ENCODE assay signal across 24 cellular contexts in the genomic region with DNA sequence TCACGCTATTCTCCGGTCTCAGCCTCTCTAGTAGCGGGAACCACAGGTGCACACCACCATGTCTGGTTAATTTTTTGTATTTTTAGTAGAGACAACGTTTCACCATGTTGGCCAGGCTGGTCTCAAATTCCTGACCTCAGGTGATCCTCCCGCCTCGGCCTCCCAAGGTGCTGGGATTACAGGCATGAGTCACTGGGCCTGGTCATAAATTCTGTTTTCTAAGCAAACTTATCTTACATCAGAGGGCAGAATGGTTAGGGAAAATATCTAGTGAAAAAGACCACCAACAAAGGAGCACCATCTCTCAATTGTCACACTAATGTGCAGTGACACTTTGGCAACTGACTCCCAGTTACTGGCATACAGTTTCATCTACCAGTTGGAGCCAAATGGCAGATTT. TPM values are rescaled to one million over a fixed set of nuclear protein-coding genes. Genes with fewer than 3 reads are reported as not detected.
DNase-seq lines count a peak whose midpoint lies in the region; ATAC-seq and TF ChIP-seq lines count a peak whose summit lies in the region.
"Had no signal": no experiment of that assay in that cellular context is flagged by ENCODE, and none has a peak within 500 bp of the region (broad histone marks: within the 10 kb centered on the region; RNA-seq: fewer than 3 reads in every experiment).

No MANE protein-coding gene starts in this region.

- POLR2A ChIA-PET in SK-N-SH (lab: Yijun Ruan, JAX) = no interaction called here

- H3F3A ChIP-seq in SK-N-SH (replicated peaks; ENCODE audit: insufficient read depth) = no peaks in the 10 kb centered on the region

- no peaks in the 10 kb centered on the region for H3K9me3 ChIP-seq in SK-N-SH
- H3K9me3 ChIP-seq in BLaER1 treated with 17β-estradiol and CSF1 and Interleukin-3, amounts not matched to agents 10 nM and 100 nM (replicated peaks in 1 of 11) = peaks cover 8 to 21% (median 12%) of the 10 kb centered on the region in 11 experiments; a peak in 15 of 22 replicates
- H3K9me3 ChIP-seq in gastrocnemius medialis = no peaks in the 10 kb centered on the region
- H3K9me3 ChIP-seq in gastroesophageal sphincter = no peaks in the 10 kb centered on the region
- H3K9me3 ChIP-seq: testis had no signal

- TF ChIP-seq CTCF in SK-N-SH (IDR thresholded peaks at IDR 0.05) (no peak), gastrocnemius medialis (IDR thresholded peaks at IDR 0.05 in 4 of 5, conservative IDR thresholded peaks at IDR 0.05 in 1 of 5) (no peak), gastroesophageal sphincter (IDR thresholded peaks at IDR 0.05) (no peak)

- DNase-seq in SK-N-SH (no peak), gastrocnemius medialis (no peak)
- DNase-seq in activated T-helper 2 cell treated with anti-CD3 and anti-CD28 coated beads, Interferon-gamma antibody, Interleukin-2, Interleukin-4, amounts not matched to agents 10 μg/mL and 5 μg/mL and 100 μg/mL, durations not matched to agents 14 hours and 24 hours and 36 hours (ENCODE audit: low spot score) = no peak
- DNase-seq: activated CD8-positive, alpha-beta T cell treated with anti-CD3 and anti-CD28 coated beads for 36 hours; CD4-positive, alpha-beta memory T cell; NCI-H2029 treated with DMSO at 0.1 percent for 48 hours; NCI-H345; NCI-H748 treated with DMSO at 0.1 percent for 48 hours; nucleus accumbens; T1000; testis had no signal

- no peak for ATAC-seq in SK-N-SH treated with all-trans-retinoic acid at 6 μM for 48 hours
- no peak for ATAC-seq in gastrocnemius medialis
- no peak for ATAC-seq in gastroesophageal sphincter
- no peak for ATAC-seq in HG02798 (IDR thresholded peaks at IDR 0.05; ENCODE audit: poor library complexity, unreplicated experiment)
- no peak for ATAC-seq in HG03175 (IDR thresholded peaks at IDR 0.05; ENCODE audit: unreplicated experiment)
- ATAC-seq: activated CD4-positive, CD25-positive, alpha-beta regulatory T cell treated with anti-CD3 and anti-CD28 coated beads, Interleukin-2, amount 50 U/mL, for 24 hours; activated CD8-positive, alpha-beta T cell treated with anti-CD3 and anti-CD28 coated beads for 36 hours; activated naive CD4-positive, alpha-beta T cell treated with anti-CD3 and anti-CD28 coated beads, Interleukin-2, amount 50 U/mL, for 72 hours; stimulated activated effector memory CD8-positive, alpha-beta T cell treated with anti-CD3 and anti-CD28 coated beads, Interleukin-12 subunit alpha, Interleukin-12 subunit beta, amount 100 ng/mL, for 72 hours had no signal

- TF ChIP-seq RAD21 in SK-N-SH (IDR thresholded peaks at IDR 0.05; ENCODE audit: low read length) = no peak

- H3K36me3 ChIP-seq in SK-N-SH (replicated peaks in 1 of 2; ENCODE audit: control insufficient read depth in 1 of 2, insufficient read depth in 2 of 2, low read length in 1 of 2) (peaks cover 0 to 12% of the 10 kb centered on the region in 2 experiments), gastrocnemius medialis (no peaks in the 10 kb centered on the region), gastroesophageal sphincter (no peaks in the 10 kb centered on the region)
- peaks cover 0 to 26% (median 0%) of the 10 kb centered on the region in 11 experiments; a peak in 4 of 22 replicates for H3K36me3 ChIP-seq in BLaER1 treated with 17β-estradiol and CSF1 and Interleukin-3, amounts not matched to agents 10 nM and 100 nM

- intact Hi-C loops in activated T-helper 2 cell treated with anti-CD3 and anti-CD28 coated beads, Interferon-gamma antibody, Interleukin-2, Interleukin-4, amounts not matched to agents 10 μg/mL and 5 μg/mL and 100 μg/mL, durations not matched to agents 14 hours and 24 hours and 36 hours (cut with micrococcal nuclease) = loop anchor here (5.0 to 10.0 kb wide), 3 partner anchors 58 to 325 kb away; a partner anchor contains a TSS
- intact Hi-C loops in gastrocnemius medialis (cut with DNase I; ENCODE audit: low total_unique reads) = no loop called here

- WGBS in SK-N-SH (ENCODE audit: low lambda C conversion rate) = 70% methylated on average over 6 of the region's 6 CpGs
- WGBS in gastroesophageal sphincter (ENCODE audit: low coverage in 1 of 2), 2 donors = 71 to 96% methylated on average over 3 to 6 of the region's 6 CpGs

- H3K9ac ChIP-seq in SK-N-SH = no peak overlapping the region
- H3K9ac ChIP-seq in BLaER1 treated with 17β-estradiol and CSF1 and Interleukin-3, amounts not matched to agents 10 nM and 100 nM = no peak overlapping the region

- peaks cover 46% of the 10 kb centered on the region for H3K36me3 Mint-ChIP-seq in activated T-helper 2 cell treated with anti-CD3 and anti-CD28 coated beads, Interferon-gamma antibody, Interleukin-2, Interleukin-4, amounts not matched to agents 10 μg/mL and 5 μg/mL and 100 μg/mL, durations not matched to agents 14 hours and 24 hours and 36 hours (ENCODE audit: low read depth)
- H3K36me3 Mint-ChIP-seq: CD4-positive, alpha-beta memory T cell; IgD-negative memory B cell; stimulated activated effector memory CD8-positive, alpha-beta T cell treated with anti-CD3 and anti-CD28 coated beads, Interleukin-12 subunit alpha, Interleukin-12 subunit beta, amount 100 ng/mL, for 72 hours had no signal

- in situ Hi-C loops in gastrocnemius medialis (cut with MboI; ENCODE audit: low sequenced_read_pairs in 4 of 4) = no loop called here

- no peaks in the 10 kb centered on the region for H3K79me2 ChIP-seq in SK-N-SH (ENCODE audit: insufficient read depth)

- H3K27me3 ChIP-seq in SK-N-SH (ENCODE audit: insufficient read depth) (no peaks in the 10 kb centered on the region; the same call in 1 of the 2 replicates), gastrocnemius medialis (peaks cover 0 to 10% (median 0%) of the 10 kb centered on the region in 3 donors), gastroesophageal sphincter (peaks cover 23% of the 10 kb centered on the region)
- peaks cover 11 to 29% (median 23%) of the 10 kb centered on the region in 11 experiments for H3K27me3 ChIP-seq in BLaER1 treated with 17β-estradiol and CSF1 and Interleukin-3, amounts not matched to agents 10 nM and 100 nM
- H3K27me3 ChIP-seq: testis had no signal

- H2AFZ ChIP-seq in SK-N-SH (ENCODE audit: low read depth) = no peak overlapping the region

- H3K4me3 ChIP-seq in SK-N-SH (ENCODE audit: low read depth in 2 of 2, low read length in 1 of 2) (no peak overlapping the region), gastrocnemius medialis (peak overlapping the region in 3 of 4 donors; percentile 4 to 64 (median 14)), gastroesophageal sphincter (peak overlapping the region in 1 of 2 donors; percentile 75)
- H3K4me3 ChIP-seq in BLaER1 treated with 17β-estradiol and CSF1 and Interleukin-3, amounts not matched to agents 10 nM and 100 nM = peak overlapping the region in 2 of 10 experiments; percentile 66 to 71; a peak in 4 of 20 replicates
- H3K4me3 ChIP-seq: smooth muscle cell had no signal

- no peak overlapping the region for H3K4me2 ChIP-seq in SK-N-SH
- peak overlapping the region in 8 of 11 experiments; percentile 0 to 96 (median 25); a peak in 11 of 22 replicates for H3K4me2 ChIP-seq in BLaER1 treated with 17β-estradiol and CSF1 and Interleukin-3, amounts not matched to agents 10 nM and 100 nM
- H3K4me2 ChIP-seq: smooth muscle cell had no signal

- CTCF ChIA-PET in SK-N-SH (lab: Yijun Ruan, JAX) = no interaction called here

- H3K4me3 Mint-ChIP-seq in activated T-helper 2 cell treated with anti-CD3 and anti-CD28 coated beads, Interferon-gamma antibody, Interleukin-2, Interleukin-4, amounts not matched to agents 10 μg/mL and 5 μg/mL and 100 μg/mL, durations not matched to agents 14 hours and 24 hours and 36 hours (ENCODE audit: low read depth) = peak overlapping the region; percentile 27
- H3K4me3 Mint-ChIP-seq: activated CD8-positive, alpha-beta T cell treated with anti-CD3 and anti-CD28 coated beads for 36 hours; CD4-positive, alpha-beta memory T cell; central memory CD8-positive, alpha-beta T cell; IgD-negative memory B cell; stimulated activated effector memory CD8-positive, alpha-beta T cell treated with anti-CD3 and anti-CD28 coated beads, Interleukin-12 subunit alpha, Interleukin-12 subunit beta, amount 100 ng/mL, for 72 hours had no signal

- H3K4me1 Mint-ChIP-seq in activated T-helper 2 cell treated with anti-CD3 and anti-CD28 coated beads, Interferon-gamma antibody, Interleukin-2, Interleukin-4, amounts not matched to agents 10 μg/mL and 5 μg/mL and 100 μg/mL, durations not matched to agents 14 hours and 24 hours and 36 hours (ENCODE audit: low read depth) = peaks cover 18% of the 10 kb centered on the region

- no peaks in the 10 kb centered on the region for H3K9me2 ChIP-seq in SK-N-SH

- TF ChIP-seq POLR2A in gastrocnemius medialis (IDR thresholded peaks at IDR 0.05) = no peak
- no peak for TF ChIP-seq POLR2A in gastroesophageal sphincter (IDR thresholded peaks at IDR 0.05)

- no peak overlapping the region for H3K27ac Mint-ChIP-seq in activated T-helper 2 cell treated with anti-CD3 and anti-CD28 coated beads, Interferon-gamma antibody, Interleukin-2, Interleukin-4, amounts not matched to agents 10 μg/mL and 5 μg/mL and 100 μg/mL, durations not matched to agents 14 hours and 24 hours and 36 hours
- H3K27ac Mint-ChIP-seq: activated CD8-positive, alpha-beta T cell treated with anti-CD3 and anti-CD28 coated beads for 36 hours; activated naive CD4-positive, alpha-beta T cell treated with anti-CD3 and anti-CD28 coated beads, Interleukin-2, amount 50 U/mL, for 72 hours; CD4-positive, alpha-beta memory T cell; IgD-negative memory B cell; stimulated activated effector memory CD8-positive, alpha-beta T cell treated with anti-CD3 and anti-CD28 coated beads, Interleukin-12 subunit alpha, Interleukin-12 subunit beta, amount 100 ng/mL, for 72 hours had no signal

- H3K9me3 Mint-ChIP-seq in activated T-helper 2 cell treated with anti-CD3 and anti-CD28 coated beads, Interferon-gamma antibody, Interleukin-2, Interleukin-4, amounts not matched to agents 10 μg/mL and 5 μg/mL and 100 μg/mL, durations not matched to agents 14 hours and 24 hours and 36 hours = peaks cover 13% of the 10 kb centered on the region
- H3K9me3 Mint-ChIP-seq: activated naive CD4-positive, alpha-beta T cell treated with anti-CD3 and anti-CD28 coated beads, Interleukin-2, amount 50 U/mL, for 72 hours; central memory CD8-positive, alpha-beta T cell; IgD-negative memory B cell; stimulated activated effector memory CD8-positive, alpha-beta T cell treated with anti-CD3 and anti-CD28 coated beads, Interleukin-12 subunit alpha, Interleukin-12 subunit beta, amount 100 ng/mL, for 72 hours had no signal

- H3K4me1 ChIP-seq in SK-N-SH (ENCODE audit: control insufficient read depth in 1 of 2, insufficient read depth in 2 of 2, low read depth in 1 of 2, low read length in 1 of 2) = no peaks in the 10 kb centered on the region; a peak in 1 of 4 replicates
- peaks cover 18 to 38% (median 36%) of the 10 kb centered on the region in 10 experiments for H3K4me1 ChIP-seq in BLaER1 treated with 17β-estradiol and CSF1 and Interleukin-3, amounts not matched to agents 10 nM and 100 nM
- H3K4me1 ChIP-seq in gastrocnemius medialis = peaks cover 3% of the 10 kb centered on the region in 2 donors
- peaks cover 0 to 17% (median 0%) of the 10 kb centered on the region in 3 donors for H3K4me1 ChIP-seq in gastroesophageal sphincter
- H3K4me1 ChIP-seq: testis had no signal

- H4K20me1 ChIP-seq in SK-N-SH (ENCODE audit: insufficient read depth) = no peaks in the 10 kb centered on the region
- peaks cover 0 to 21% (median 0%) of the 10 kb centered on the region in 11 experiments; a peak in 2 of 22 replicates for H4K20me1 ChIP-seq in BLaER1 treated with 17β-estradiol and CSF1 and Interleukin-3, amounts not matched to agents 10 nM and 100 nM

- TF ChIP-seq EP300 in SK-N-SH (IDR thresholded peaks at IDR 0.05; ENCODE audit: borderline replicate concordance in 1 of 2, low read depth in 1 of 2, low read length in 1 of 2) (no peak), gastroesophageal sphincter (IDR thresholded peaks at IDR 0.05) (no peak)

- H3K27me3 Mint-ChIP-seq in activated T-helper 2 cell treated with anti-CD3 and anti-CD28 coated beads, Interferon-gamma antibody, Interleukin-2, Interleukin-4, amounts not matched to agents 10 μg/mL and 5 μg/mL and 100 μg/mL, durations not matched to agents 14 hours and 24 hours and 36 hours (ENCODE audit: low read depth) = no peaks in the 10 kb centered on the region

- H3K27ac ChIP-seq in SK-N-SH (ENCODE audit: low read depth in 2 of 2, low read length in 1 of 2) (no peak overlapping the region), gastrocnemius medialis (no peak overlapping the region), gastroesophageal sphincter (no peak overlapping the region)
- H3K27ac ChIP-seq in BLaER1 treated with 17β-estradiol and CSF1 and Interleukin-3, amounts not matched to agents 10 nM and 100 nM = no peak overlapping the region
- H3K27ac ChIP-seq: 22Rv1, testis had no signal

RNA-seq across cellular contexts. Expression of a gene that starts 2.8 kb away (rescaled TPM):
- 10.8 and 11.9 TPM in 2 replicates for polyA plus RNA-seq in SK-N-SH (2012; rRNA removed)
- 17.2 and 19.2 TPM in 2 replicates for polyA plus RNA-seq in SK-N-SH (2012; cell fraction: cytosol; rRNA removed)
- polyA plus RNA-seq in SK-N-SH (2012; cell fraction: nucleus; rRNA removed) = 4.0 and 5.9 TPM in 2 replicates
- 48.1 and 49.7 TPM in 2 replicates for total RNA-seq in activated T-helper 2 cell treated with anti-CD3 and anti-CD28 coated beads, Interferon-gamma antibody, Interleukin-2, Interleukin-4, amounts not matched to agents 10 μg/mL and 5 μg/mL and 100 μg/mL, durations not matched to agents 14 hours and 24 hours and 36 hours
- total RNA-seq in gastrocnemius medialis (10 to 100 TPM; 12.9 to 78.4 (median 18.6) TPM), gastroesophageal sphincter (10 to 100 TPM; 24.9 to 57.3 (median 50.5) TPM)
- total RNA-seq: endothelial cell of umbilical vein had no signal
- polyA plus RNA-seq: endothelial cell of umbilical vein had no signal

Comparison
In these comparisons a context has a peak if more than half of its experiments do, and no peak if none do; other contexts are left out.
1. H3K4me3 ChIP-seq: peak in gastrocnemius medialis (3 of 4); none in SK-N-SH (0 of 2).